ENCODE assay signal across 13 cellular contexts in the genomic region with DNA sequence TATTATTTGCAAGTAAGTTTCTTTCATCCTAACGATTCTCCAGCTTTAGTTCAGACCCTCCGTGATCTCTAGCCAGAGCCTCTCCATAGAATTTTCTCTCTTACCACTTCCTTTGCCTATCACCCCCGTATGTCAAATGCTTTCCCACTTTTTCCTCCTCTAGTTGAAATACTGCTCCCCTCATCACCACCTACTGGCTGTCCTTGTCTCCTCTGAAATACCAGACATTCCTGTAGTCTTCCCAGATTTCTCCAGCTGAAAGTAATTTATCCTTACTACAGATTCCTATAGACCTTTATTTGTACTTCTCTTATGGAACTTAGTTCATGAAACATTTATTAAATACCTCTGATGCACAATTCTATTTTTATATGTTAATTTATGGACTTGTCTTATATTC. TPM values are rescaled to one million over a fixed set of nuclear protein-coding genes. Genes with fewer than 3 reads are reported as not detected.
DNase-seq lines count a peak whose midpoint lies in the region; TF ChIP-seq lines count a peak whose summit lies in the region.
"Had no signal": no experiment of that assay in that cellular context is flagged by ENCODE, and none has a peak within 500 bp of the region (broad histone marks: within the 10 kb centered on the region; RNA-seq: fewer than 3 reads in every experiment).

No MANE protein-coding gene starts in this region.

- peak; percentile 47 for DNase-seq in ELR (ENCODE audit: low read depth)
- DNase-seq in SK-N-SH: no peak
- peak; percentile 66 for DNase-seq in fibroblast of the aortic adventitia (ENCODE audit: low read depth)
- no peak for DNase-seq in osteocyte (ENCODE audit: extremely low spot score, unreplicated experiment)
- DNase-seq in posterior cingulate gyrus: no peak
- DNase-seq in activated naive CD4-positive, alpha-beta T cell treated with Interleukin-2 at 50 U/mL for 16 hours: no peak
- no peak for DNase-seq in HUDEP-2 (lab: John Stamatoyannopoulos, UW; ENCODE audit: unreplicated experiment in 76 of 76)
- DNase-seq: DMS 273 treated with DMSO at 0.1 percent for 48 hours, naive B cell, NCI-H446, T-helper 2 cell had no signal

- intact Hi-C loops in posterior cingulate gyrus (cut with DNase I): no loop called here

- no peaks in the 10 kb centered on the region for H3K9me2 ChIP-seq in SK-N-SH

- H3K79me2 ChIP-seq in SK-N-SH (ENCODE audit: insufficient read depth): no peaks in the 10 kb centered on the region

- POLR2A ChIA-PET in SK-N-SH (lab: Yijun Ruan, JAX): no interaction called here

- 0 out of 2 replicates have a peak, but pooled peaks have one; percentile 10 for TF ChIP-seq RAD21 in SK-N-SH (IDR thresholded peaks at IDR 0.05; ENCODE audit: low read length)

- H3K4me1 Mint-ChIP-seq in osteocyte (ENCODE audit: unreplicated experiment): peaks cover 48% of the 10 kb centered on the region

- H3F3A ChIP-seq in SK-N-SH (replicated peaks; ENCODE audit: insufficient read depth): peaks cover 56% of the 10 kb centered on the region

- H3K27me3 ChIP-seq in SK-N-SH (ENCODE audit: insufficient read depth): no peaks in the 10 kb centered on the region
- H3K27me3 ChIP-seq: breast epithelium had no signal

- H3K36me3 ChIP-seq in SK-N-SH (replicated peaks in 1 of 2; ENCODE audit: control insufficient read depth in 1 of 2, insufficient read depth in 2 of 2, low read length in 1 of 2): peaks cover 7 to 11% of the 10 kb centered on the region in 2 experiments
- H3K36me3 ChIP-seq: breast epithelium had no signal

- no peak overlapping the region for H3K4me3 Mint-ChIP-seq in osteocyte (ENCODE audit: unreplicated experiment)
- H3K4me3 Mint-ChIP-seq: naive B cell had no signal

- H3K27me3 Mint-ChIP-seq in osteocyte (ENCODE audit: unreplicated experiment): no peaks in the 10 kb centered on the region
- H3K27me3 Mint-ChIP-seq: naive B cell had no signal

- no peaks in the 10 kb centered on the region for H3K9me3 Mint-ChIP-seq in osteocyte (ENCODE audit: unreplicated experiment)
- H3K9me3 Mint-ChIP-seq: naive B cell had no signal

- H4K20me1 ChIP-seq in SK-N-SH (ENCODE audit: insufficient read depth): no peaks in the 10 kb centered on the region

- TF ChIP-seq EP300 in SK-N-SH (IDR thresholded peaks at IDR 0.05; ENCODE audit: borderline replicate concordance in 1 of 2, low read depth in 1 of 2, low read length in 1 of 2): peak in 1 of 2 experiments; percentile 50; a peak in 1 of 4 replicates

- WGBS in SK-N-SH (ENCODE audit: low lambda C conversion rate): 49% methylated on average over 3 of the region's 3 CpGs

- H3K4me3 ChIP-seq in SK-N-SH (ENCODE audit: low read depth in 2 of 2, low read length in 1 of 2) (no peak overlapping the region), fibroblast of the aortic adventitia (ENCODE audit: low read depth, low read length) (no peak overlapping the region)
- H3K4me3 ChIP-seq: breast epithelium had no signal

- H3K36me3 Mint-ChIP-seq in osteocyte (ENCODE audit: unreplicated experiment): peaks cover 10% of the 10 kb centered on the region
- H3K36me3 Mint-ChIP-seq: naive B cell had no signal

- H3K27ac Mint-ChIP-seq in osteocyte (ENCODE audit: unreplicated experiment): peak overlapping the region; percentile 87

- CTCF ChIA-PET in SK-N-SH (lab: Yijun Ruan, JAX): interaction anchor here (0.8 to 6.4 kb wide), 5 partner anchors 16 to 101 kb away, joined by 3 to 167 read pairs (median 6); partner anchors contain the start of genes CCIN and GLIPR2

- peak overlapping the region; percentile 20; the same call in 1 of the 2 replicates for H3K4me2 ChIP-seq in SK-N-SH

- TF ChIP-seq CTCF in SK-N-SH (IDR thresholded peaks at IDR 0.05) (peak; percentile 34), fibroblast of the aortic adventitia (IDR thresholded peaks at IDR 0.05; ENCODE audit: insufficient read depth, low read length) (peak; percentile 23), osteocyte (IDR thresholded peaks at IDR 0.05) (peak; percentile 39)

- peak overlapping the region; percentile 77 to 90; a peak in 3 of 4 replicates for H3K27ac ChIP-seq in SK-N-SH (ENCODE audit: low read depth in 2 of 2, low read length in 1 of 2)
- H3K27ac ChIP-seq: breast epithelium, epithelial cell of prostate had no signal

- no peak overlapping the region for H2AFZ ChIP-seq in SK-N-SH (ENCODE audit: low read depth)

- H3K9ac ChIP-seq in SK-N-SH: peak overlapping the region; percentile 22; the same call in 1 of the 2 replicates

- no peaks in the 10 kb centered on the region for H3K9me3 ChIP-seq in SK-N-SH
- H3K9me3 ChIP-seq: breast epithelium had no signal

- peaks cover 0 to 32% of the 10 kb centered on the region in 2 experiments; a peak in 3 of 4 replicates for H3K4me1 ChIP-seq in SK-N-SH (ENCODE audit: control insufficient read depth in 1 of 2, insufficient read depth in 2 of 2, low read depth in 1 of 2, low read length in 1 of 2)
- H3K4me1 ChIP-seq: breast epithelium had no signal

TF ChIP-seq in SK-N-SH, 30 proteins besides CTCF, POLR2A, EP300 and RAD21:
- no peak for TF ChIP-seq MXI1 (IDR thresholded peaks at IDR 0.05; ENCODE audit: low read depth, low read length)
- TF ChIP-seq PBX3 (IDR thresholded peaks at IDR 0.05): peak; percentile 32; the same call in 1 of the 2 replicates
- peak; percentile 15; the same call in 1 of the 2 replicates for TF ChIP-seq NFIC (IDR thresholded peaks at IDR 0.05; ENCODE audit: borderline replicate concordance)
- TF ChIP-seq, protein P1, sequence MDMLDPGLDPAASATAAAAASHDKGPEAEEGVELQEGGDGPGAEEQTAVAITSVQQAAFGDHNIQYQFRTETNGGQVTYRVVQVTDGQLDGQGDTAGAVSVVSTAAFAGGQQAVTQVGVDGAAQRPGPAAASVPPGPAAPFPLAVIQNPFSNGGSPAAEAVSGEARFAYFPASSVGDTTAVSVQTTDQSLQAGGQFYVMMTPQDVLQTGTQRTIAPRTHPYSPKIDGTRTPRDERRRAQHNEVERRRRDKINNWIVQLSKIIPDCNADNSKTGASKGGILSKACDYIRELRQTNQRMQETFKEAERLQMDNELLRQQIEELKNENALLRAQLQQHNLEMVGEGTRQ (IDR thresholded peaks at IDR 0.05; ENCODE audit: borderline replicate concordance, low read depth, low read length): no peak
- TF ChIP-seq GABPA (IDR thresholded peaks at IDR 0.05; ENCODE audit: low read depth): no peak
- TF ChIP-seq JUND (IDR thresholded peaks at IDR 0.05): peak; percentile 37; the same call in 1 of the 2 replicates
- TF ChIP-seq GATA2 (CRISPR knock-in tag; IDR thresholded peaks at IDR 0.05): no peak
- TF ChIP-seq EZH2phosphoT487 (IDR thresholded peaks at IDR 0.05; ENCODE audit: borderline replicate concordance, low read depth): no peak
- TF ChIP-seq, protein P2, sequence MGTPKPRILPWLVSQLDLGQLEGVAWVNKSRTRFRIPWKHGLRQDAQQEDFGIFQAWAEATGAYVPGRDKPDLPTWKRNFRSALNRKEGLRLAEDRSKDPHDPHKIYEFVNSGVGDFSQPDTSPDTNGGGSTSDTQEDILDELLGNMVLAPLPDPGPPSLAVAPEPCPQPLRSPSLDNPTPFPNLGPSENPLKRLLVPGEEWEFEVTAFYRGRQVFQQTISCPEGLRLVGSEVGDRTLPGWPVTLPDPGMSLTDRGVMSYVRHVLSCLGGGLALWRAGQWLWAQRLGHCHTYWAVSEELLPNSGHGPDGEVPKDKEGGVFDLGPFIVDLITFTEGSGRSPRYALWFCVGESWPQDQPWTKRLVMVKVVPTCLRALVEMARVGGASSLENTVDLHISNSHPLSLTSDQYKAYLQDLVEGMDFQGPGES (IDR thresholded peaks at IDR 0.05; ENCODE audit: low read depth, low read length): no peak
- TF ChIP-seq TCF12 (IDR thresholded peaks at IDR 0.05): peak; percentile 86
- TF ChIP-seq FOXM1 (IDR thresholded peaks at IDR 0.05; ENCODE audit: low read depth): no peak
- TF ChIP-seq, protein P3, sequence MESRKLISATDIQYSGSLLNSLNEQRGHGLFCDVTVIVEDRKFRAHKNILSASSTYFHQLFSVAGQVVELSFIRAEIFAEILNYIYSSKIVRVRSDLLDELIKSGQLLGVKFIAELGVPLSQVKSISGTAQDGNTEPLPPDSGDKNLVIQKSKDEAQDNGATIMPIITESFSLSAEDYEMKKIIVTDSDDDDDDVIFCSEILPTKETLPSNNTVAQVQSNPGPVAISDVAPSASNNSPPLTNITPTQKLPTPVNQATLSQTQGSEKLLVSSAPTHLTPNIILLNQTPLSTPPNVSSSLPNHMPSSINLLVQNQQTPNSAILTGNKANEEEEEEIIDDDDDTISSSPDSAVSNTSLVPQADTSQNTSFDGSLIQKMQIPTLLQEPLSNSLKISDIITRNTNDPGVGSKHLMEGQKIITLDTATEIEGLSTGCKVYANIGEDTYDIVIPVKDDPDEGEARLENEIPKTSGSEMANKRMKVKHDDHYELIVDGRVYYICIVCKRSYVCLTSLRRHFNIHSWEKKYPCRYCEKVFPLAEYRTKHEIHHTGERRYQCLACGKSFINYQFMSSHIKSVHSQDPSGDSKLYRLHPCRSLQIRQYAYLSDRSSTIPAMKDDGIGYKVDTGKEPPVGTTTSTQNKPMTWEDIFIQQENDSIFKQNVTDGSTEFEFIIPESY (IDR thresholded peaks at IDR 0.05; ENCODE audit: borderline replicate concordance, low read depth): no peak
- TF ChIP-seq TEAD4 (IDR thresholded peaks at IDR 0.05; ENCODE audit: borderline replicate concordance, insufficient read depth): peak; percentile 74
- TF ChIP-seq YY1 (IDR thresholded peaks at IDR 0.05; ENCODE audit: low read depth): no peak
- no peak for TF ChIP-seq RCOR1 (IDR thresholded peaks at IDR 0.05; ENCODE audit: low read length)
- TF ChIP-seq MEF2A (IDR thresholded peaks at IDR 0.05; ENCODE audit: borderline replicate concordance, low read depth): no peak
- peak; percentile 32; the same call in 1 of the 2 replicates for TF ChIP-seq POLR2AphosphoS5 (IDR thresholded peaks at IDR 0.05; ENCODE audit: low read depth, low read length)

RNA-seq across cellular contexts. Expression of gene GLIPR2, which starts 36.0 kb away (rescaled TPM):
- 38.3 and 40.1 TPM in 2 replicates for polyA plus RNA-seq in SK-N-SH (2012; rRNA removed)
- polyA plus RNA-seq in SK-N-SH (2012; cell fraction: cytosol; rRNA removed): 38.4 and 43.1 TPM in 2 replicates
- polyA plus RNA-seq in SK-N-SH (2012; cell fraction: nucleus; rRNA removed): 25.0 and 25.4 TPM in 2 replicates
- total RNA-seq in fibroblast of the aortic adventitia (ENCODE audit: low replicate concordance) (24.3 and 36.6 TPM in 2 replicates), osteocyte (29.1 and 30.6 TPM in 2 replicates)

Comparison
In these comparisons a context has a peak if more than half of its experiments do, and no peak if none do; other contexts are left out.
1. DNase-seq: peak in ELR (single experiment) and fibroblast of the aortic adventitia (single experiment); none in SK-N-SH (single experiment), osteocyte (single experiment), posterior cingulate gyrus (0 of 10), activated naive CD4-positive, alpha-beta T cell treated with Interleukin-2 at 50 U/mL for 16 hours (single experiment) and HUDEP-2 (0 of 76).
2. Peak in every context shown above with its lines, with median percentiles within 50 percentile points of each other: CTCF ChIP-seq.